ENCODE assay signal across 2 cellular contexts in the genomic region with DNA sequence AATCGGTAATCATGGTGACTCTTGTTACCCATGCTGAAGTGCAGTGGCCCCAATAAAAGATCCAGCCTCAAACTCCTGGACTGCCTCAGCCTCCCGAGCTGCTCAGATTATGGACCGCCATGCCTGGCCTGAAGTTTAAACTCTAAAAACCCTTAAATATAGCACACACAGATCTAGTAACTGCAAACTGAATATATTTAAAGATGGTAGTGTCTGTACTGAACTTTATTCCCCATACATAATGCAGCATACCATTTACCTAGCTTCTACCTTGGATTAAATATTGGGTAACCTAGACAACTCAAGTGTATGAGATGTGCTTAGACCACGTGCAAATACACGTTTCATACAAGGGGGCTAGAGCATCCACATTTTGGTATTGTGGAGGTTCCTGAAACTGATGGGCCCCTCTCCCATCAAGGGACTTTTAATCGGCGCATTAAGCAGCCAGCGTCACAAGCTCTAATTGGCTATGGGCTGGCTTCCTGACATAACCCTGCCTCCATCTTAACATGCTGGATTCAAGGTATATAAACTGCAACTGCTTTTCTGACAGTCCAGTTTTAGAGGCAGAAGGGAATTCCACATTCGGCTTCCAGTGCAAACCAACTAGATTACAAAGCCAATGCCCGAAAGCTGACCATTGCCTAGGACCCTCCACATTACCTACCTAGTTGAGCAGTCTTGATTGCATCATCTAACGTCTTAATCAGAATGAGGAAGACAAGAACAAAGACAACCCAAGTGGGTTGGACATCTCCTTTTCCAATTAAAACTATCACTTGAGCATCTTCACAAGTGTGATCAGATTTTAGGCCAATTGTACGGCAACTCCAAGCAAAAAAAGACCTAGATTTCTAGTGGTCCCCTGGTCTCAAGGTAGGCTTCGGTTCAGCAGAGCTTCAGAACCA.
TF ChIP-seq lines count a peak whose summit lies in the region.

No MANE protein-coding gene starts in this region.

TF ChIP-seq in HCT116, 20 proteins besides CTCF, POLR2A, EP300 and RAD21:
- 0 out of 2 replicates have a peak, but pooled peaks have one; percentile 23 for TF ChIP-seq SRF (IDR thresholded peaks at IDR 0.05; ENCODE audit: low read depth)
- peak; percentile 50 for TF ChIP-seq CEBPB (IDR thresholded peaks at IDR 0.05; ENCODE audit: low read depth)
- TF ChIP-seq JUND (IDR thresholded peaks at IDR 0.05), result peak; percentile 48
- TF ChIP-seq, protein P1, sequence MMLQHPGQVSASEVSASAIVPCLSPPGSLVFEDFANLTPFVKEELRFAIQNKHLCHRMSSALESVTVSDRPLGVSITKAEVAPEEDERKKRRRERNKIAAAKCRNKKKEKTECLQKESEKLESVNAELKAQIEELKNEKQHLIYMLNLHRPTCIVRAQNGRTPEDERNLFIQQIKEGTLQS (IDR thresholded peaks at IDR 0.05), result 0 out of 2 replicates have a peak, but pooled peaks have one; percentile 22
- TF ChIP-seq TCF7L2 (IDR thresholded peaks at IDR 0.05; ENCODE audit: borderline replicate concordance, extremely low read depth, insufficient read depth, insufficient read length), result no peak
- TF ChIP-seq, protein P2, sequence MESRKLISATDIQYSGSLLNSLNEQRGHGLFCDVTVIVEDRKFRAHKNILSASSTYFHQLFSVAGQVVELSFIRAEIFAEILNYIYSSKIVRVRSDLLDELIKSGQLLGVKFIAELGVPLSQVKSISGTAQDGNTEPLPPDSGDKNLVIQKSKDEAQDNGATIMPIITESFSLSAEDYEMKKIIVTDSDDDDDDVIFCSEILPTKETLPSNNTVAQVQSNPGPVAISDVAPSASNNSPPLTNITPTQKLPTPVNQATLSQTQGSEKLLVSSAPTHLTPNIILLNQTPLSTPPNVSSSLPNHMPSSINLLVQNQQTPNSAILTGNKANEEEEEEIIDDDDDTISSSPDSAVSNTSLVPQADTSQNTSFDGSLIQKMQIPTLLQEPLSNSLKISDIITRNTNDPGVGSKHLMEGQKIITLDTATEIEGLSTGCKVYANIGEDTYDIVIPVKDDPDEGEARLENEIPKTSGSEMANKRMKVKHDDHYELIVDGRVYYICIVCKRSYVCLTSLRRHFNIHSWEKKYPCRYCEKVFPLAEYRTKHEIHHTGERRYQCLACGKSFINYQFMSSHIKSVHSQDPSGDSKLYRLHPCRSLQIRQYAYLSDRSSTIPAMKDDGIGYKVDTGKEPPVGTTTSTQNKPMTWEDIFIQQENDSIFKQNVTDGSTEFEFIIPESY (IDR thresholded peaks at IDR 0.05; ENCODE audit: extremely low read depth, insufficient replicate concordance, low read length), result no peak
- peak; percentile 29; the same call in 1 of the 2 replicates for TF ChIP-seq EGR1 (IDR thresholded peaks at IDR 0.05; ENCODE audit: low read depth)
- peak; percentile 80 for TF ChIP-seq POLR2AphosphoS5 (IDR thresholded peaks at IDR 0.05; ENCODE audit: low read depth, low read length)
- TF ChIP-seq, protein P3, sequence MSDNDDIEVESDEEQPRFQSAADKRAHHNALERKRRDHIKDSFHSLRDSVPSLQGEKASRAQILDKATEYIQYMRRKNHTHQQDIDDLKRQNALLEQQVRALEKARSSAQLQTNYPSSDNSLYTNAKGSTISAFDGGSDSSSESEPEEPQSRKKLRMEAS (IDR thresholded peaks at IDR 0.05), result peak; percentile 13; the same call in 1 of the 2 replicates

TF ChIP-seq in liver, 16 proteins besides CTCF, POLR2A, EP300 and RAD21:
- TF ChIP-seq TAF1 (conservative IDR thresholded peaks at IDR 0.05) (no peak), FOXA2 (IDR thresholded peaks at IDR 0.05) (peak; percentile 9), SP1 (IDR thresholded peaks at IDR 0.05) (no peak)
